1 cellular context compared by ENCODE assay signal in the genomic region with DNA sequence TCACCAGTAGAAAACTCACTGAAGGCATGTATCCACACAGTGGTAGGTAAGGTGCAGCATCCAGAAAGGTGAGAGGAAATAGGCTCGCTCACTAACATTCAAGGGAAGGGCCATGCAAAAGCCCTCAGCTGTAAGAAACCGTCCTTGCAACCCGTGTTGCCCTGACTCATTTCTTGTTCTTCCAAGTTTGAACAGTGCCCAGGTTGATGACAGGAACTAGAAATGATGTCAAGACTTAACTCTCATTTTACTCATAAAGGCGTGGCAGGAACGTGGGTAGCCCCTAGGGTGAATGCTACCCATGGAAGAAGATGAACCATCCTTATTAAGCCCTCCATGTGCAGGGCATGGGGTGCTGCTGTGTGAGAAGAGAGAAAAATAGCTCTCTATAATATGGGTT.
TF ChIP-seq lines count a peak whose summit lies in the region.

No MANE protein-coding gene starts in this region.

TF ChIP-seq in H1, 55 proteins besides CTCF, POLR2A, EP300 and RAD21 (continued from another document):
- TF ChIP-seq GABPA (IDR thresholded peaks at IDR 0.05; ENCODE audit: borderline replicate concordance, insufficient read depth, low read length) (no peak), ZNF274 (IDR thresholded peaks at IDR 0.05; ENCODE audit: borderline replicate concordance, extremely low read depth, low read length) (no peak), NRF1 (IDR thresholded peaks at IDR 0.05; ENCODE audit: low read depth, low read length) (no peak), SP1 (IDR thresholded peaks at IDR 0.05; ENCODE audit: low read depth, low read length) (no peak), ASH2L (IDR thresholded peaks at IDR 0.05; ENCODE audit: low read length) (no peak), HDAC6 (IDR thresholded peaks at IDR 0.05; ENCODE audit: low read depth, low read length) (no peak), TEAD4 (IDR thresholded peaks at IDR 0.05; ENCODE audit: low read depth, low read length) (no peak), CHD7 (IDR thresholded peaks at IDR 0.05; ENCODE audit: insufficient replicate concordance, low read length) (no peak), SRF (IDR thresholded peaks at IDR 0.05; ENCODE audit: low read depth, low read length) (no peak), BRCA1 (IDR thresholded peaks at IDR 0.05; ENCODE audit: low read depth, low read length) (no peak), CHD2 (IDR thresholded peaks at IDR 0.05; ENCODE audit: low read length) (no peak), SP2 (IDR thresholded peaks at IDR 0.05; ENCODE audit: low read length) (no peak), POLR2AphosphoS5 (IDR thresholded peaks at IDR 0.05; ENCODE audit: low read depth, low read length) (no peak), GTF2F1 (IDR thresholded peaks at IDR 0.05; ENCODE audit: borderline replicate concordance, low read depth, low read length) (no peak), TCF12 (IDR thresholded peaks at IDR 0.05; ENCODE audit: low read depth, low read length) (no peak), BACH1 (IDR thresholded peaks at IDR 0.05; ENCODE audit: low read length) (no peak), NANOG (IDR thresholded peaks at IDR 0.05; ENCODE audit: insufficient read depth, low read depth, low read length, poor library complexity, severe bottlenecking) (no peak), SIX5 (IDR thresholded peaks at IDR 0.05; ENCODE audit: low read depth, low read length) (no peak)
- TF ChIP-seq, protein P1, sequence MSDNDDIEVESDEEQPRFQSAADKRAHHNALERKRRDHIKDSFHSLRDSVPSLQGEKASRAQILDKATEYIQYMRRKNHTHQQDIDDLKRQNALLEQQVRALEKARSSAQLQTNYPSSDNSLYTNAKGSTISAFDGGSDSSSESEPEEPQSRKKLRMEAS (IDR thresholded peaks at IDR 0.05): no peak
TF ChIP-seq in H1: peak in this region for 0.
